In the genomic region with DNA sequence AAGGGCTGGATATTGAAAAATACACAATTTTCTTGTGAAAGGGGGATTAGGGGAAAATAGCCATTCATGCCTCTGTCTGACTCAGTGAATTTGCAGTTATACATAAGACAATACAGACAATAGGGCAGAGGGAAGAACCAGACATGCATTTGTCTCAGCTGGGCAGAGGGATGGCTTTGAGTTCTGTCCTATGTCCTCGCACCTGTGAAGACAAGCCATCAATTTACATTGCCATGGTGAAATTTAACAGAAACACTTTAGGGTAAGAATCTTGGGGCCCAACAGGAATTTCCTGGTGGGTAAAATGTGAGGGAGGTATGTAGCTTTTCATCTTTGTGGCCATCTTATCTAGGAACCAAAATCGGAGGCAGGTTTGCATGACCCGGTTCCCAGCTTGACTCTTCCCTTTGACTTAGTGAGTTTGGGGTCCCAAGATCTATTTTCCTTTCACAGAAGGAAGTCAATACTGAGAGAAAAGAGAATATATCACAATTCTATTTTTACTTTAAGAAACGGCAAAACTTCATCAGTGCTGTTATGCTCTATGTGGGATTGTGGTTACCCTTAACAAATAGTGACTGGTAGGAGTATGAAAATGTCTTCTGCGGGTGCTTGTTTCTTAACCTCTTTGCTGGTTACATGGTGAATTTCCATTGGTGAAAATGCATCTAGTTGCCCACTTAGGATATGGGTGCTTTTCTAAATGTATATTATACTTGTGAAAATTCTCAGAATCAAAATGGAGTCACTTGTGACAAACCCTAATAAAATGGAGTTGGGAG, we compare ENCODE assay signal across 30 cellular contexts.
DNase-seq lines count a peak whose midpoint lies in the region; ATAC-seq and TF ChIP-seq lines count a peak whose summit lies in the region.
"Had no signal": no experiment of that assay in that cellular context is flagged by ENCODE, and none has a peak within 500 bp of the region (broad histone marks: within the 10 kb centered on the region; RNA-seq: fewer than 3 reads in every experiment).

No MANE protein-coding gene starts in this region.

- H3K4me3 ChIP-seq in upper lobe of right lung, result no peak overlapping the region
- H3K4me3 ChIP-seq: gastrocnemius medialis, hepatocyte, pancreas, right atrium auricular region, SK-N-MC, thyroid gland had no signal

- peaks cover 40% of the 10 kb centered on the region for H3K4me1 Mint-ChIP-seq in activated naive CD4-positive, alpha-beta T cell treated with anti-CD3 and anti-CD28 coated beads for 36 hours (ENCODE audit: low read depth)
- H3K4me1 Mint-ChIP-seq in T-helper 2 cell treated with Interferon-gamma antibody and Interleukin-4, amounts not matched to agents 5 μg/mL and 100 μg/mL, for 36 hours (ENCODE audit: low read depth), result peaks cover 73% of the 10 kb centered on the region
- peaks cover 66% of the 10 kb centered on the region for H3K4me1 Mint-ChIP-seq in activated naive CD8-positive, alpha-beta T cell treated with anti-CD3 and anti-CD28 coated beads, Interleukin-2, amount 10 ng/mL, durations not matched to agents 7 days and 5 days
- H3K4me1 Mint-ChIP-seq: H9, naive B cell had no signal

- H3K27ac Mint-ChIP-seq in activated naive CD4-positive, alpha-beta T cell treated with anti-CD3 and anti-CD28 coated beads for 36 hours, result peak overlapping the region; percentile 38
- H3K27ac Mint-ChIP-seq in T-helper 2 cell treated with Interferon-gamma antibody and Interleukin-4, amounts not matched to agents 5 μg/mL and 100 μg/mL, for 36 hours, result peak overlapping the region; percentile 67
- H3K27ac Mint-ChIP-seq in activated naive CD8-positive, alpha-beta T cell treated with anti-CD3 and anti-CD28 coated beads, Interleukin-2, amount 10 ng/mL, durations not matched to agents 7 days and 5 days, result peak overlapping the region; percentile 79
- H3K27ac Mint-ChIP-seq: H9 had no signal

- no peak overlapping the region for H3K4me3 Mint-ChIP-seq in activated naive CD4-positive, alpha-beta T cell treated with anti-CD3 and anti-CD28 coated beads for 36 hours
- H3K4me3 Mint-ChIP-seq in T-helper 2 cell treated with Interferon-gamma antibody and Interleukin-4, amounts not matched to agents 5 μg/mL and 100 μg/mL, for 36 hours, result peak overlapping the region; percentile 33
- H3K4me3 Mint-ChIP-seq in activated naive CD8-positive, alpha-beta T cell treated with anti-CD3 and anti-CD28 coated beads, Interleukin-2, amount 10 ng/mL, durations not matched to agents 7 days and 5 days, result peak overlapping the region; percentile 31
- H3K4me3 Mint-ChIP-seq: H9, naive B cell had no signal

- CTCF ChIA-PET in activated naive CD4-positive, alpha-beta T cell treated with anti-CD3 and anti-CD28 coated beads for 36 hours (lab: Charles Lee), result interaction anchor here (0.5 to 1.6 kb wide), 6 partner anchors 9 to 999 kb away, joined by 3 to 6 read pairs (median 3); no protein-coding TSS in a partner anchor

- no peaks in the 10 kb centered on the region for H3K36me3 Mint-ChIP-seq in activated naive CD4-positive, alpha-beta T cell treated with anti-CD3 and anti-CD28 coated beads for 36 hours (ENCODE audit: low read depth)
- H3K36me3 Mint-ChIP-seq in T-helper 2 cell treated with Interferon-gamma antibody and Interleukin-4, amounts not matched to agents 5 μg/mL and 100 μg/mL, for 36 hours (ENCODE audit: low read depth), result peaks cover 20% of the 10 kb centered on the region
- peaks cover 20% of the 10 kb centered on the region for H3K36me3 Mint-ChIP-seq in activated naive CD8-positive, alpha-beta T cell treated with anti-CD3 and anti-CD28 coated beads, Interleukin-2, amount 10 ng/mL, durations not matched to agents 7 days and 5 days
- H3K36me3 Mint-ChIP-seq: naive B cell had no signal

- H3K27me3 ChIP-seq in upper lobe of right lung, result no peaks in the 10 kb centered on the region
- H3K27me3 ChIP-seq: gastrocnemius medialis, hepatocyte, pancreas, right atrium auricular region, thyroid gland had no signal

- no peaks in the 10 kb centered on the region for H3K4me1 ChIP-seq in upper lobe of right lung
- H3K4me1 ChIP-seq: gastrocnemius medialis, pancreas, right atrium auricular region, thyroid gland had no signal

- POLR2A ChIA-PET in activated naive CD8-positive, alpha-beta T cell treated with anti-CD3 and anti-CD28 coated beads, Interleukin-2, amount 10 ng/mL, durations not matched to agents 7 days and 5 days (lab: Charles Lee), result interaction anchor here (0.6 to 1.1 kb wide), 2 partner anchors 27 to 225 kb away, joined by 4 read pairs; a partner anchor contains a TSS

- no peaks in the 10 kb centered on the region for H3K9me3 Mint-ChIP-seq in activated naive CD4-positive, alpha-beta T cell treated with anti-CD3 and anti-CD28 coated beads for 36 hours
- peaks cover 18% of the 10 kb centered on the region for H3K9me3 Mint-ChIP-seq in T-helper 2 cell treated with Interferon-gamma antibody and Interleukin-4, amounts not matched to agents 5 μg/mL and 100 μg/mL, for 36 hours
- no peaks in the 10 kb centered on the region for H3K9me3 Mint-ChIP-seq in activated naive CD8-positive, alpha-beta T cell treated with anti-CD3 and anti-CD28 coated beads, Interleukin-2, amount 10 ng/mL, durations not matched to agents 7 days and 5 days
- H3K9me3 Mint-ChIP-seq: H9, naive B cell had no signal

- H3K27ac ChIP-seq in upper lobe of right lung, result no peak overlapping the region
- H3K27ac ChIP-seq: gastrocnemius medialis, hepatocyte, HL-60, pancreas, right atrium auricular region, SK-N-MC, thyroid gland, WERI-Rb-1 had no signal

- TF ChIP-seq CTCF in upper lobe of right lung (IDR thresholded peaks at IDR 0.05), result no peak

- H3K36me3 ChIP-seq in upper lobe of right lung, result no peaks in the 10 kb centered on the region
- H3K36me3 ChIP-seq: gastrocnemius medialis, pancreas, right atrium auricular region, thyroid gland, WERI-Rb-1 had no signal

- H3K27me3 Mint-ChIP-seq in activated naive CD4-positive, alpha-beta T cell treated with anti-CD3 and anti-CD28 coated beads for 36 hours (ENCODE audit: low read depth), result no peaks in the 10 kb centered on the region
- H3K27me3 Mint-ChIP-seq in T-helper 2 cell treated with Interferon-gamma antibody and Interleukin-4, amounts not matched to agents 5 μg/mL and 100 μg/mL, for 36 hours (ENCODE audit: low read depth), result no peaks in the 10 kb centered on the region
- H3K27me3 Mint-ChIP-seq in activated naive CD8-positive, alpha-beta T cell treated with anti-CD3 and anti-CD28 coated beads, Interleukin-2, amount 10 ng/mL, durations not matched to agents 7 days and 5 days, result no peaks in the 10 kb centered on the region

- ATAC-seq in activated naive CD8-positive, alpha-beta T cell treated with anti-CD3 and anti-CD28 coated beads, Interleukin-2, amount 10 ng/mL, durations not matched to agents 7 days and 5 days (ENCODE audit: low read depth), result peak; percentile 26
- peak; percentile 44 for ATAC-seq in stimulated activated naive CD8-positive, alpha-beta T cell treated with anti-CD3 and anti-CD28 coated beads, Interleukin-15, Interleukin-2, amounts not matched to agents 100 U/mL and 50 U/mL, for 24 hours
- no peak for ATAC-seq in upper lobe of right lung
- ATAC-seq in HG03460 (IDR thresholded peaks at IDR 0.05; ENCODE audit: unreplicated experiment), result no peak
- ATAC-seq in HG03469 (IDR thresholded peaks at IDR 0.05; ENCODE audit: unreplicated experiment), result no peak
- ATAC-seq: gastrocnemius medialis, left lobe of liver, pancreas had no signal

- intact Hi-C loops in activated naive CD4-positive, alpha-beta T cell treated with anti-CD3 and anti-CD28 coated beads for 36 hours (cut with micrococcal nuclease), result loop anchor here (2.0 to 5.0 kb wide), 2 partner anchors 13 to 280 kb away; no protein-coding TSS in a partner anchor
- intact Hi-C loops in upper lobe of right lung (cut with DNase I), result no loop called here

- no peak for DNase-seq in activated naive CD4-positive, alpha-beta T cell treated with anti-CD3 and anti-CD28 coated beads for 36 hours
- DNase-seq in activated naive CD4-positive, alpha-beta T cell (lab: John Stamatoyannopoulos, UW), result no peak
- no peak for DNase-seq in T-helper 2 cell treated with Interferon-gamma antibody and Interleukin-4, amounts not matched to agents 5 μg/mL and 100 μg/mL, for 36 hours (ENCODE audit: low spot score)
- DNase-seq in activated naive CD8-positive, alpha-beta T cell treated with anti-CD3 and anti-CD28 coated beads, Interleukin-2, amount 10 ng/mL, durations not matched to agents 7 days and 5 days, result no peak
- DNase-seq in stimulated activated naive CD8-positive, alpha-beta T cell treated with anti-CD3 and anti-CD28 coated beads, Interleukin-15, Interleukin-2, amounts not matched to agents 100 U/mL and 50 U/mL, for 24 hours, result no peak
- DNase-seq in upper lobe of right lung, result no peak
- DNase-seq: ACHN; activated effector memory CD4-positive, alpha-beta T cell treated with Interleukin-2 at 50 U/mL for 16 hours; aorta; EL; gastrocnemius medialis; H9; naive B cell; NCI-H1092 treated with DMSO at 0.1 percent for 48 hours; NCI-H1930; NCI-H69; pancreas; RPMI8226; stimulated activated CD4-positive, alpha-beta T cell treated with anti-CD3 and anti-CD28 coated beads, Interleukin-12 subunit alpha, Interleukin-12 subunit beta, amount 100 ng/mL, for 4 hours; stimulated activated CD4-positive, alpha-beta T cell treated with anti-CD3 and anti-CD28 coated beads, Interleukin-4, amount 100 ng/mL, for 24 hours; stimulated activated naive CD4-positive, alpha-beta T cell treated with Interleukin-2 at 50 U/mL for 16 hours; thyroid gland; WERI-Rb-1 had no signal

- no peaks in the 10 kb centered on the region for H3K9me3 ChIP-seq in upper lobe of right lung
- H3K9me3 ChIP-seq: gastrocnemius medialis, pancreas, right atrium auricular region, thyroid gland had no signal

Comparison
In these comparisons a context has a peak if more than half of its experiments do, and no peak if none do; other contexts are left out.
1. ATAC-seq: peak in activated naive CD8-positive, alpha-beta T cell treated with anti-CD3 and anti-CD28 coated beads, Interleukin-2, amount 10 ng/mL, durations not matched to agents 7 days and 5 days (single experiment) and stimulated activated naive CD8-positive, alpha-beta T cell treated with anti-CD3 and anti-CD28 coated beads, Interleukin-15, Interleukin-2, amounts not matched to agents 100 U/mL and 50 U/mL, for 24 hours (single experiment); none in upper lobe of right lung (single experiment), HG03460 (single experiment) and HG03469 (single experiment).
2. Peak in every context shown above with its lines, with median percentiles within 50 percentile points of each other: H3K27ac Mint-ChIP-seq.